7 cellular contexts compared by ENCODE assay signal in genomic region chr16:6643083-6643686, GRCh38.
DNase-seq lines count a peak whose midpoint lies in the region; ATAC-seq, FAIRE-seq and TF ChIP-seq lines count a peak whose summit lies in the region.

No MANE protein-coding gene starts in this region.

- intact Hi-C loops in breast epithelium (cut with DNase I; ENCODE audit: low total_unique reads), result no loop called here

- H3K27me3 ChIP-seq in breast epithelium, result peaks cover 0 to 12% of the 10 kb centered on the region in 2 donors

- H3K9me3 ChIP-seq in breast epithelium, result no peaks in the 10 kb centered on the region

- no peak overlapping the region for H3K4me3 ChIP-seq in Jurkat, Clone E6-1 (ENCODE audit: low read length)
- H3K4me3 ChIP-seq in breast epithelium, result no peak overlapping the region

- no peak overlapping the region for H3K27ac ChIP-seq in breast epithelium

- peak; percentile 74 to 83 (median 80) for TF ChIP-seq CTCF in breast epithelium (IDR thresholded peaks at IDR 0.05)

- no peak for TF ChIP-seq POLR2A in breast epithelium (IDR thresholded peaks at IDR 0.05)

- DNase-seq in Jurkat, Clone E6-1 (ENCODE audit: low read depth, low spot score), result peak; percentile 48
- peak in 1 of 2 donors; percentile 34 for DNase-seq in breast epithelium (ENCODE audit: low spot score in 2 of 2)
- DNase-seq in left kidney (ENCODE audit: low read depth, low spot score), result peak; percentile 78
- peak; percentile 21 to 36 for DNase-seq in stimulated activated CD4-positive, alpha-beta T cell treated with anti-CD3 and anti-CD28 coated beads, Interleukin-4, amount 100 ng/mL, for 48 hours (ENCODE audit: low read depth in 2 of 2)

- FAIRE-seq in G401.6 (lab: Jason Lieb, UNC), result peak; percentile 52

- no peaks in the 10 kb centered on the region for H3K4me1 ChIP-seq in breast epithelium

- peak; percentile 40; the same call in 1 of the 3 replicates for ATAC-seq in SK-N-SH treated with all-trans-retinoic acid at 6 μM for 48 hours
- no peak for ATAC-seq in HG03521 (IDR thresholded peaks at IDR 0.05; ENCODE audit: unreplicated experiment)

- no peaks in the 10 kb centered on the region for H3K36me3 ChIP-seq in breast epithelium

TF ChIP-seq in SK-N-SH treated with all-trans-retinoic acid at 6 μM for 48 hours, 23 proteins besides CTCF, POLR2A, EP300 and RAD21:
- TF ChIP-seq CSRNP3 (CRISPR knock-in tag; IDR thresholded peaks at IDR 0.05) (no peak), CSDC2 (CRISPR knock-in tag; IDR thresholded peaks at IDR 0.05) (no peak), ISL1 (CRISPR knock-in tag; IDR thresholded peaks at IDR 0.05) (no peak), PATZ1 (CRISPR knock-in tag; IDR thresholded peaks at IDR 0.05; ENCODE audit: borderline replicate concordance) (no peak), CREB5 (CRISPR knock-in tag; IDR thresholded peaks at IDR 0.05; ENCODE audit: low read depth) (no peak), TSHZ2 (CRISPR knock-in tag; IDR thresholded peaks at IDR 0.05) (no peak), ZNF8 (CRISPR knock-in tag; IDR thresholded peaks at IDR 0.05) (no peak), ZNF70 (CRISPR knock-in tag; IDR thresholded peaks at IDR 0.05) (no peak), ESRRG (CRISPR knock-in tag; IDR thresholded peaks at IDR 0.05) (no peak), RARB (CRISPR knock-in tag; IDR thresholded peaks at IDR 0.05) (no peak), GLIS3 (CRISPR knock-in tag; IDR thresholded peaks at IDR 0.05) (no peak), ZNF565 (CRISPR knock-in tag; conservative IDR thresholded peaks at IDR 0.05; ENCODE audit: low read depth) (no peak), ZFP30 (CRISPR knock-in tag; IDR thresholded peaks at IDR 0.05) (no peak), ARNTL (CRISPR knock-in tag; IDR thresholded peaks at IDR 0.05; ENCODE audit: borderline replicate concordance, low read depth) (no peak), PPARA (CRISPR knock-in tag; IDR thresholded peaks at IDR 0.05; ENCODE audit: borderline replicate concordance) (no peak), ZC3H10 (CRISPR knock-in tag; IDR thresholded peaks at IDR 0.05) (no peak), SNAI2 (CRISPR knock-in tag; IDR thresholded peaks at IDR 0.05) (no peak), OSR1 (CRISPR knock-in tag; IDR thresholded peaks at IDR 0.05) (no peak), ZFP3 (CRISPR knock-in tag; IDR thresholded peaks at IDR 0.05) (no peak)
